ENCODE assay signal across 1 cellular context in the genomic region with DNA sequence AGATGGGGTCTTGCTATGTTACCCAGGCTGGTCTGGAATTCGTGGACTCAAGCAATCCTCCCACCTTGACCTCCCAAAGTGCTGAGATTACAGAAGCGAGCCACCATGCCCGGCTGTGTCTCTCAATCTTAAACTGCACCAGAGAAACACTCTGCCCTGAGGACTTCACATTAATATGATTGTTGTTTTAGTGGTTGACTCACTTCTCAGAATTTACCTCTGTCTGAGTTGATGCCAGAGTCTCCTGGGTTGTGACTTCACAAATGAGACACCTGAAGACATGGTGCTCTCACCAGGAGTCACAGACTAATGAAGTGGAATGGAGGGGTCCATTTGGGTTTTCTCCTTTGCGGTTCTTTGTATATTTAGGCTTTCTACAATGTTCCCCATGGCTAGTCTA.
TF ChIP-seq lines count a peak whose summit lies in the region.

No MANE protein-coding gene starts in this region.

TF ChIP-seq in GM23338, 12 proteins besides CTCF, POLR2A, EP300 and RAD21 (continued from another document):
- TF ChIP-seq, protein P1, sequence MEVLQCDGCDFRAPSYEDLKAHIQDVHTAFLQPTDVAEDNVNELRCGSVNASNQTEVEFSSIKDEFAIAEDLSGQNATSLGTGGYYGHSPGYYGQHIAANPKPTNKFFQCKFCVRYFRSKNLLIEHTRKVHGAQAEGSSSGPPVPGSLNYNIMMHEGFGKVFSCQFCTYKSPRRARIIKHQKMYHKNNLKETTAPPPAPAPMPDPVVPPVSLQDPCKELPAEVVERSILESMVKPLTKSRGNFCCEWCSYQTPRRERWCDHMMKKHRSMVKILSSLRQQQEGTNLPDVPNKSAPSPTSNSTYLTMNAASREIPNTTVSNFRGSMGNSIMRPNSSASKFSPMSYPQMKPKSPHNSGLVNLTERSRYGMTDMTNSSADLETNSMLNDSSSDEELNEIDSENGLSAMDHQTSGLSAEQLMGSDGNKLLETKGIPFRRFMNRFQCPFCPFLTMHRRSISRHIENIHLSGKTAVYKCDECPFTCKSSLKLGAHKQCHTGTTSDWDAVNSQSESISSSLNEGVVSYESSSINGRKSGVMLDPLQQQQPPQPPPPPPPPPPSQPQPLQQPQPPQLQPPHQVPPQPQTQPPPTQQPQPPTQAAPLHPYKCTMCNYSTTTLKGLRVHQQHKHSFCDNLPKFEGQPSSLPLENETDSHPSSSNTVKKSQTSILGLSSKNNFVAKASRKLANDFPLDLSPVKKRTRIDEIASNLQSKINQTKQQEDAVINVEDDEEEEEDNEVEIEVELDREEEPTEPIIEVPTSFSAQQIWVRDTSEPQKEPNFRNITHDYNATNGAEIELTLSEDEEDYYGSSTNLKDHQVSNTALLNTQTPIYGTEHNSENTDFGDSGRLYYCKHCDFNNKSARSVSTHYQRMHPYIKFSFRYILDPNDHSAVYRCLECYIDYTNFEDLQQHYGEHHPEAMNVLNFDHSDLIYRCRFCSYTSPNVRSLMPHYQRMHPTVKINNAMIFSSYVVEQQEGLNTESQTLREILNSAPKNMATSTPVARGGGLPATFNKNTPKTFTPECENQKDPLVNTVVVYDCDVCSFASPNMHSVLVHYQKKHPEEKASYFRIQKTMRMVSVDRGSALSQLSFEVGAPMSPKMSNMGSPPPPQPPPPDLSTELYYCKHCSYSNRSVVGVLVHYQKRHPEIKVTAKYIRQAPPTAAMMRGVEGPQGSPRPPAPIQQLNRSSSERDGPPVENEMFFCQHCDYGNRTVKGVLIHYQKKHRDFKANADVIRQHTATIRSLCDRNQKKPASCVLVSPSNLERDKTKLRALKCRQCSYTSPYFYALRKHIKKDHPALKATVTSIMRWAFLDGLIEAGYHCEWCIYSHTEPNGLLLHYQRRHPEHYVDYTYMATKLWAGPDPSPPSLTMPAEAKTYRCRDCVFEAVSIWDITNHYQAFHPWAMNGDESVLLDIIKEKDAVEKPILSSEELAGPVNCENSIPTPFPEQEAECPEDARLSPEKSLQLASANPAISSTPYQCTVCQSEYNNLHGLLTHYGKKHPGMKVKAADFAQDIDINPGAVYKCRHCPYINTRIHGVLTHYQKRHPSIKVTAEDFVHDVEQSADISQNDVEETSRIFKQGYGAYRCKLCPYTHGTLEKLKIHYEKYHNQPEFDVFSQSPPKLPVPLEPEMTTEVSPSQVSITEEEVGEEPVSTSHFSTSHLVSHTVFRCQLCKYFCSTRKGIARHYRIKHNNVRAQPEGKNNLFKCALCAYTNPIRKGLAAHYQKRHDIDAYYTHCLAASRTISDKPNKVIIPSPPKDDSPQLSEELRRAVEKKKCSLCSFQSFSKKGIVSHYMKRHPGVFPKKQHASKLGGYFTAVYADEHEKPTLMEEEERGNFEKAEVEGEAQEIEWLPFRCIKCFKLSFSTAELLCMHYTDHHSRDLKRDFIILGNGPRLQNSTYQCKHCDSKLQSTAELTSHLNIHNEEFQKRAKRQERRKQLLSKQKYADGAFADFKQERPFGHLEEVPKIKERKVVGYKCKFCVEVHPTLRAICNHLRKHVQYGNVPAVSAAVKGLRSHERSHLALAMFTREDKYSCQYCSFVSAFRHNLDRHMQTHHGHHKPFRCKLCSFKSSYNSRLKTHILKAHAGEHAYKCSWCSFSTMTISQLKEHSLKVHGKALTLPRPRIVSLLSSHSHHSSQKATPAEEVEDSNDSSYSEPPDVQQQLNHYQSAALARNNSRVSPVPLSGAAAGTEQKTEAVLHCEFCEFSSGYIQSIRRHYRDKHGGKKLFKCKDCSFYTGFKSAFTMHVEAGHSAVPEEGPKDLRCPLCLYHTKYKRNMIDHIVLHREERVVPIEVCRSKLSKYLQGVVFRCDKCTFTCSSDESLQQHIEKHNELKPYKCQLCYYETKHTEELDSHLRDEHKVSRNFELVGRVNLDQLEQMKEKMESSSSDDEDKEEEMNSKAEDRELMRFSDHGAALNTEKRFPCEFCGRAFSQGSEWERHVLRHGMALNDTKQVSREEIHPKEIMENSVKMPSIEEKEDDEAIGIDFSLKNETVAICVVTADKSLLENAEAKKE (CRISPR knock-in tag; IDR thresholded peaks at IDR 0.05) = no peak
- TF ChIP-seq EZH2phosphoT487 (IDR thresholded peaks at IDR 0.05; ENCODE audit: unreplicated experiment) (no peak), ZNF331 (CRISPR knock-in tag; IDR thresholded peaks at IDR 0.05; ENCODE audit: low read depth) (no peak), JUNB (IDR thresholded peaks at IDR 0.05; ENCODE audit: unreplicated experiment) (no peak), STAT1 (IDR thresholded peaks at IDR 0.05; ENCODE audit: unreplicated experiment) (no peak), POLR2AphosphoS5 (IDR thresholded peaks at IDR 0.05; ENCODE audit: low read depth) (no peak), CREB1 (CRISPR knock-in tag; IDR thresholded peaks at IDR 0.05; ENCODE audit: low read depth) (no peak), ZNF114 (CRISPR knock-in tag; IDR thresholded peaks at IDR 0.05) (no peak), EZH2 (IDR thresholded peaks at IDR 0.05; ENCODE audit: low read depth, unreplicated experiment) (no peak)
- TF ChIP-seq, protein P2, sequence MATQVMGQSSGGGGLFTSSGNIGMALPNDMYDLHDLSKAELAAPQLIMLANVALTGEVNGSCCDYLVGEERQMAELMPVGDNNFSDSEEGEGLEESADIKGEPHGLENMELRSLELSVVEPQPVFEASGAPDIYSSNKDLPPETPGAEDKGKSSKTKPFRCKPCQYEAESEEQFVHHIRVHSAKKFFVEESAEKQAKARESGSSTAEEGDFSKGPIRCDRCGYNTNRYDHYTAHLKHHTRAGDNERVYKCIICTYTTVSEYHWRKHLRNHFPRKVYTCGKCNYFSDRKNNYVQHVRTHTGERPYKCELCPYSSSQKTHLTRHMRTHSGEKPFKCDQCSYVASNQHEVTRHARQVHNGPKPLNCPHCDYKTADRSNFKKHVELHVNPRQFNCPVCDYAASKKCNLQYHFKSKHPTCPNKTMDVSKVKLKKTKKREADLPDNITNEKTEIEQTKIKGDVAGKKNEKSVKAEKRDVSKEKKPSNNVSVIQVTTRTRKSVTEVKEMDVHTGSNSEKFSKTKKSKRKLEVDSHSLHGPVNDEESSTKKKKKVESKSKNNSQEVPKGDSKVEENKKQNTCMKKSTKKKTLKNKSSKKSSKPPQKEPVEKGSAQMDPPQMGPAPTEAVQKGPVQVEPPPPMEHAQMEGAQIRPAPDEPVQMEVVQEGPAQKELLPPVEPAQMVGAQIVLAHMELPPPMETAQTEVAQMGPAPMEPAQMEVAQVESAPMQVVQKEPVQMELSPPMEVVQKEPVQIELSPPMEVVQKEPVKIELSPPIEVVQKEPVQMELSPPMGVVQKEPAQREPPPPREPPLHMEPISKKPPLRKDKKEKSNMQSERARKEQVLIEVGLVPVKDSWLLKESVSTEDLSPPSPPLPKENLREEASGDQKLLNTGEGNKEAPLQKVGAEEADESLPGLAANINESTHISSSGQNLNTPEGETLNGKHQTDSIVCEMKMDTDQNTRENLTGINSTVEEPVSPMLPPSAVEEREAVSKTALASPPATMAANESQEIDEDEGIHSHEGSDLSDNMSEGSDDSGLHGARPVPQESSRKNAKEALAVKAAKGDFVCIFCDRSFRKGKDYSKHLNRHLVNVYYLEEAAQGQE (IDR thresholded peaks at IDR 0.05; ENCODE audit: unreplicated experiment) = no peak
- TF ChIP-seq, protein P3, sequence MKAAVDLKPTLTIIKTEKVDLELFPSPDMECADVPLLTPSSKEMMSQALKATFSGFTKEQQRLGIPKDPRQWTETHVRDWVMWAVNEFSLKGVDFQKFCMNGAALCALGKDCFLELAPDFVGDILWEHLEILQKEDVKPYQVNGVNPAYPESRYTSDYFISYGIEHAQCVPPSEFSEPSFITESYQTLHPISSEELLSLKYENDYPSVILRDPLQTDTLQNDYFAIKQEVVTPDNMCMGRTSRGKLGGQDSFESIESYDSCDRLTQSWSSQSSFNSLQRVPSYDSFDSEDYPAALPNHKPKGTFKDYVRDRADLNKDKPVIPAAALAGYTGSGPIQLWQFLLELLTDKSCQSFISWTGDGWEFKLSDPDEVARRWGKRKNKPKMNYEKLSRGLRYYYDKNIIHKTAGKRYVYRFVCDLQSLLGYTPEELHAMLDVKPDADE (IDR thresholded peaks at IDR 0.05) = no peak
